Comparison of ENCODE assay signal across 19 cellular contexts in the genomic region with DNA sequence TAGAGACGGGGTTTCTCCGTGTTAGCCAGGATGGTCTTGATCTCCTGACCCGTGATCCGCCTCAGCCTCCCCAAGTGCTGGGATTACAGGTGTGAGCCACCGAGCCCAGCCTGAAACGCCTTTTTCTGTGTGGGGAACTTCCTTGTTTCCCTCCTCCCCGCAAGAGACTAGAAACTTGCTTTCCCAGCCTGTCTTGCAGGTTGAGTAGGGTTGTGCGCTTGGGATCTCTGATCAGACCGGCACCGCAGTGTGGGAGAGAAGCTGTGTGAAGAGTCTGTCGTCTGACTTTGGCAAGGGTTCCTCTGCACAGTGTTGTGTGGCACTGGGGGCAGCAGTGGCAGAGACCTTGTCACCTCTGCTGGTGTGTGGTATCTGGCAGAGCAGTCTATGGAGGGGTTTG. TPM values are rescaled to one million over a fixed set of nuclear protein-coding genes. Genes with fewer than 3 reads are reported as not detected.
A peak's percentile ranks its signal among the peaks of the same experiment; 100 is the strongest.
DNase-seq lines count a peak whose midpoint lies in the region; ATAC-seq and TF ChIP-seq lines count a peak whose summit lies in the region.
"Had no signal": no experiment of that assay in that cellular context is flagged by ENCODE, and none has a peak within 500 bp of the region (broad histone marks: within the 10 kb centered on the region; RNA-seq: fewer than 3 reads in every experiment).

No MANE protein-coding gene starts in this region.

- peaks cover 43% of the 10 kb centered on the region for H3K36me3 ChIP-seq in endodermal cell (ENCODE audit: control insufficient read depth, insufficient read depth, low read length)
- H3K36me3 ChIP-seq in right atrium auricular region: peaks cover 28% of the 10 kb centered on the region

- ATAC-seq in T-cell (replicated peaks in 1 of 4): peak in 1 of 4 experiments; percentile 32
- ATAC-seq in stimulated activated naive CD8-positive, alpha-beta T cell treated with anti-CD3 and anti-CD28 coated beads, Interleukin-15, amount 100 ng/mL, for 72 hours: no peak

- DNase-seq in activated CD4-positive, alpha-beta T cell treated with anti-CD3 and anti-CD28 coated beads, Interleukin-2, amount 10 ng/mL, durations not matched to agents 24 days and 14 days: no peak
- no peak for DNase-seq in activated CD4-positive, alpha-beta T cell treated with anti-CD3 and anti-CD28 coated beads, Interleukin-2, amount 50 U/mL, for 4 hours
- no peak for DNase-seq in T-cell
- DNase-seq in endodermal cell: no peak
- DNase-seq in stimulated activated naive CD8-positive, alpha-beta T cell treated with anti-CD3 and anti-CD28 coated beads, Interleukin-15, amount 100 ng/mL, for 72 hours: no peak
- no peak for DNase-seq in right atrium auricular region (ENCODE audit: low spot score)
- DNase-seq in RPMI8226: no peak
- no peak for DNase-seq in NCI-H2196 (lab: John Stamatoyannopoulos, UW; ENCODE audit: unreplicated experiment)
- DNase-seq: HFFc6, NCI-H1092, NCI-H1694, NCI-H226, NCI-H526, SHP77 had no signal

- H3K27me3 ChIP-seq in endodermal cell (ENCODE audit: control insufficient read depth, insufficient read depth, low read length, poor library complexity, severe bottlenecking): no peaks in the 10 kb centered on the region
- no peaks in the 10 kb centered on the region for H3K27me3 ChIP-seq in right atrium auricular region
- H3K27me3 ChIP-seq: BLaER1 had no signal

- no peak overlapping the region for H3K9ac ChIP-seq in endodermal cell (ENCODE audit: extremely low read depth, low read length, poor library complexity, severe bottlenecking)
- H3K9ac ChIP-seq: BLaER1 had no signal

- intact Hi-C loops in activated CD4-positive, alpha-beta T cell treated with anti-CD3 and anti-CD28 coated beads, Interleukin-2, amount 10 ng/mL, durations not matched to agents 24 days and 14 days (cut with micrococcal nuclease): loop anchor here (2.0 kb wide), 1 partner anchor 13 kb away; no protein-coding TSS in a partner anchor

- TF ChIP-seq CTCF in endodermal cell (conservative IDR thresholded peaks at IDR 0.05) (no peak), right atrium auricular region (IDR thresholded peaks at IDR 0.05) (no peak)

- H3K27ac ChIP-seq in endodermal cell (ENCODE audit: low read depth, low read length) (no peak overlapping the region), right atrium auricular region (no peak overlapping the region)
- H3K27ac ChIP-seq: BLaER1 had no signal

- no peak overlapping the region for H3K4me3 Mint-ChIP-seq in activated CD4-positive, alpha-beta T cell treated with anti-CD3 and anti-CD28 coated beads, Interleukin-2, amount 10 ng/mL, durations not matched to agents 24 days and 14 days
- no peak overlapping the region for H3K4me3 Mint-ChIP-seq in T-cell
- H3K4me3 Mint-ChIP-seq in endodermal cell: no peak overlapping the region
- no peak overlapping the region for H3K4me3 Mint-ChIP-seq in stimulated activated naive CD8-positive, alpha-beta T cell treated with anti-CD3 and anti-CD28 coated beads, Interleukin-15, amount 100 ng/mL, for 72 hours
- H3K4me3 Mint-ChIP-seq: HFFc6 had no signal

- H3K4me1 ChIP-seq in endodermal cell (ENCODE audit: control insufficient read depth, insufficient read depth, low read length) (no peaks in the 10 kb centered on the region), right atrium auricular region (peaks cover 0 to 17% of the 10 kb centered on the region in 2 donors)

- H3K9me3 Mint-ChIP-seq in activated CD4-positive, alpha-beta T cell treated with anti-CD3 and anti-CD28 coated beads, Interleukin-2, amount 10 ng/mL, durations not matched to agents 24 days and 14 days: no peaks in the 10 kb centered on the region
- H3K9me3 Mint-ChIP-seq in T-cell: no peaks in the 10 kb centered on the region
- H3K9me3 Mint-ChIP-seq in endodermal cell: no peaks in the 10 kb centered on the region
- H3K9me3 Mint-ChIP-seq in stimulated activated naive CD8-positive, alpha-beta T cell treated with anti-CD3 and anti-CD28 coated beads, Interleukin-15, amount 100 ng/mL, for 72 hours: no peaks in the 10 kb centered on the region
- H3K9me3 Mint-ChIP-seq: HFFc6 had no signal

- peak overlapping the region; percentile 30 for H3K27ac Mint-ChIP-seq in activated CD4-positive, alpha-beta T cell treated with anti-CD3 and anti-CD28 coated beads, Interleukin-2, amount 10 ng/mL, durations not matched to agents 24 days and 14 days
- H3K27ac Mint-ChIP-seq in T-cell (peak overlapping the region; percentile 14 to 18), endodermal cell (peak overlapping the region; percentile 42)
- H3K27ac Mint-ChIP-seq in stimulated activated naive CD8-positive, alpha-beta T cell treated with anti-CD3 and anti-CD28 coated beads, Interleukin-15, amount 100 ng/mL, for 72 hours: peak overlapping the region; percentile 49 to 60
- H3K27ac Mint-ChIP-seq: HFFc6 had no signal

- no peaks in the 10 kb centered on the region for H3K27me3 Mint-ChIP-seq in activated CD4-positive, alpha-beta T cell treated with anti-CD3 and anti-CD28 coated beads, Interleukin-2, amount 10 ng/mL, durations not matched to agents 24 days and 14 days
- H3K27me3 Mint-ChIP-seq in T-cell (no peaks in the 10 kb centered on the region), endodermal cell (ENCODE audit: insufficient read depth) (no peaks in the 10 kb centered on the region)
- no peaks in the 10 kb centered on the region for H3K27me3 Mint-ChIP-seq in stimulated activated naive CD8-positive, alpha-beta T cell treated with anti-CD3 and anti-CD28 coated beads, Interleukin-15, amount 100 ng/mL, for 72 hours

- CTCF ChIA-PET in T-cell (lab: Charles Lee): no interaction called here

- peaks cover 17% of the 10 kb centered on the region for H3K4me1 Mint-ChIP-seq in activated CD4-positive, alpha-beta T cell treated with anti-CD3 and anti-CD28 coated beads, Interleukin-2, amount 10 ng/mL, durations not matched to agents 24 days and 14 days
- peaks cover 3 to 14% (median 8%) of the 10 kb centered on the region in 3 donors for H3K4me1 Mint-ChIP-seq in T-cell
- H3K4me1 Mint-ChIP-seq in endodermal cell: peaks cover 7% of the 10 kb centered on the region
- peaks cover 32% of the 10 kb centered on the region for H3K4me1 Mint-ChIP-seq in stimulated activated naive CD8-positive, alpha-beta T cell treated with anti-CD3 and anti-CD28 coated beads, Interleukin-15, amount 100 ng/mL, for 72 hours

- no peaks in the 10 kb centered on the region for H3K9me3 ChIP-seq in endodermal cell (ENCODE audit: control insufficient read depth, low read length)
- H3K9me3 ChIP-seq in right atrium auricular region: no peaks in the 10 kb centered on the region
- H3K9me3 ChIP-seq: BLaER1 had no signal

- H3K36me3 Mint-ChIP-seq in activated CD4-positive, alpha-beta T cell treated with anti-CD3 and anti-CD28 coated beads, Interleukin-2, amount 10 ng/mL, durations not matched to agents 24 days and 14 days (ENCODE audit: low read depth): peaks cover 39% of the 10 kb centered on the region
- H3K36me3 Mint-ChIP-seq in T-cell (peaks cover 27% of the 10 kb centered on the region), endodermal cell (ENCODE audit: low read depth) (peaks cover 38% of the 10 kb centered on the region)

- H3K4me3 ChIP-seq in endodermal cell (ENCODE audit: low read length) (no peak overlapping the region), right atrium auricular region (no peak overlapping the region)
- H3K4me3 ChIP-seq: BLaER1 had no signal

- 95 to 97% methylated on average over 7 to 11 of the region's 11 CpGs for WGBS in endodermal cell (ENCODE audit: insufficient coverage in 1 of 2, insufficient read length in 1 of 2), 2 experiments

- POLR2A ChIA-PET in T-cell (lab: Charles Lee): no interaction called here

RNA-seq across cellular contexts. Expression of gene RBM17, which starts 28.9 kb away (rescaled TPM):
- 258 and 262 TPM in 2 replicates for total RNA-seq in activated CD4-positive, alpha-beta T cell treated with anti-CD3 and anti-CD28 coated beads, Interleukin-2, amount 10 ng/mL, durations not matched to agents 24 days and 14 days
- total RNA-seq in T-cell (100 to 1,000 TPM; 119 to 148 (median 127) TPM), endodermal cell (100 to 1,000 TPM; 123 to 139 TPM), right atrium auricular region (10 to 100 TPM; 27.4 to 30.1 TPM)
- 93.5 TPM for polyA plus RNA-seq in endodermal cell (2013, experiment 1 of 2)
- polyA plus RNA-seq in endodermal cell (2013, experiment 2 of 2): 77.6 TPM

RNA-seq across cellular contexts. Expression of gene IL2RA, which starts 55.5 kb away (rescaled TPM):
- 965 and 989 TPM in 2 replicates for total RNA-seq in activated CD4-positive, alpha-beta T cell treated with anti-CD3 and anti-CD28 coated beads, Interleukin-2, amount 10 ng/mL, durations not matched to agents 24 days and 14 days
- total RNA-seq in T-cell (10 to 100 TPM; 19.9 to 40.4 (median 28.1) TPM), endodermal cell (not detected), right atrium auricular region (under 1 TPM; 0.16 to 0.30 TPM)
- polyA plus RNA-seq in endodermal cell (2013, experiment 1 of 2): not detected
- not detected for polyA plus RNA-seq in endodermal cell (2013, experiment 2 of 2)
- total RNA-seq: A172, Daoy, H1, HFFc6, MCF 10A had no signal
- polyA plus RNA-seq: H1 had no signal

Comparison
In these comparisons a context has a peak if more than half of its experiments do, and no peak if none do; other contexts are left out.
1. RNA of gene IL2RA, which starts 55.5 kb away (total RNA-seq): 965 to 989 TPM in activated CD4-positive, alpha-beta T cell treated with anti-CD3 and anti-CD28 coated beads, Interleukin-2, amount 10 ng/mL, durations not matched to agents 24 days and 14 days; 19.9 to 40.4 TPM in T-cell, 0.16 to 0.30 TPM in right atrium auricular region and not detected in endodermal cell; every median in the first group is over 10 times any median in the second.
2. Peak in every context shown above with its lines, with median percentiles within 50 percentile points of each other: H3K27ac Mint-ChIP-seq.